Comparison of ENCODE assay signal across 20 cellular contexts in the genomic region with DNA sequence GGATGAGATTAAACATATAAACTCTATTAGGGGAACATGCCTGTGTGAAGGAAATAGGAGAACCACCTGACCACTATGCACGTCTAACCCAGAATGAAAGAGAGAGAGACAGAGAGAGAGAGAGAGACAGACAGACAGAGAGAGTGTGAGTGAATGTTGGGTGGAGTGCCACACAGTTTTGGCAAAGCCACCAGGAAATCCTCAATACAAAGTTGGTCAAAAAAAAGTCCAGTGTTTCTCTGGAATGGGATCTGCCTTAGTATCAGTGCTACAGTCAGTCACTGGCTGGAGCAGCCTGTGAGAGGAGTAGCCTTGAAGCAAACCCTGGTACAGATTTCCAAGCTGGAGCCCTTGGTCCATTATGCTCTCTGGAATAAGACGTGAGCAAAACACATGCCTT.
"Had no signal": no experiment of that assay in that cellular context is flagged by ENCODE, and none has a peak within 500 bp of the region (broad histone marks: within the 10 kb centered on the region; RNA-seq: fewer than 3 reads in every experiment).

No MANE protein-coding gene starts in this region.

- H3K36me3 Mint-ChIP-seq: activated CD4-positive, alpha-beta memory T cell treated with anti-CD3 and anti-CD28 coated beads for 36 hours; activated naive CD8-positive, alpha-beta T cell had no signal

- H3K27ac Mint-ChIP-seq: activated CD4-positive, alpha-beta memory T cell treated with anti-CD3 and anti-CD28 coated beads for 36 hours; activated CD4-positive, alpha-beta T cell treated with anti-CD3 and anti-CD28 coated beads, Interleukin-2, amount 10 ng/mL, durations not matched to agents 7 days and 5 days; activated naive CD4-positive, alpha-beta T cell treated with anti-CD3 and anti-CD28 coated beads for 36 hours; activated naive CD8-positive, alpha-beta T cell; T-helper 17 cell had no signal

- H3K4me3 Mint-ChIP-seq: activated CD4-positive, alpha-beta memory T cell treated with anti-CD3 and anti-CD28 coated beads for 36 hours; activated CD4-positive, alpha-beta T cell treated with anti-CD3 and anti-CD28 coated beads, Interleukin-2, amount 10 ng/mL, durations not matched to agents 7 days and 5 days; activated naive CD4-positive, alpha-beta T cell treated with anti-CD3 and anti-CD28 coated beads for 36 hours; activated naive CD8-positive, alpha-beta T cell; activated T-cell treated with anti-CD3 and anti-CD28 coated beads, Interleukin-2, amount 50 U/mL, for 4 hours; T-helper 17 cell had no signal

- ATAC-seq: activated T-cell treated with anti-CD3 and anti-CD28 coated beads, Interleukin-2, amount 50 U/mL, for 4 hours; T-helper 17 cell had no signal

- H3K9me3 Mint-ChIP-seq: activated CD4-positive, alpha-beta memory T cell treated with anti-CD3 and anti-CD28 coated beads for 36 hours; activated CD4-positive, alpha-beta T cell treated with anti-CD3 and anti-CD28 coated beads, Interleukin-2, amount 10 ng/mL, durations not matched to agents 7 days and 5 days; activated naive CD4-positive, alpha-beta T cell treated with anti-CD3 and anti-CD28 coated beads for 36 hours; activated T-cell treated with anti-CD3 and anti-CD28 coated beads, Interleukin-2, amount 50 U/mL, for 4 hours had no signal

- DNase-seq: activated CD4-positive, alpha-beta memory T cell treated with anti-CD3 and anti-CD28 coated beads for 36 hours; activated CD4-positive, alpha-beta T cell treated with anti-CD3 and anti-CD28 coated beads, Interleukin-2, amount 10 ng/mL, durations not matched to agents 7 days and 5 days; activated CD4-positive, CD25-positive, alpha-beta regulatory T cell; activated CD8-positive, alpha-beta memory T cell treated with anti-CD3 and anti-CD28 coated beads for 24 hours; activated effector memory CD4-positive, alpha-beta T cell treated with anti-CD3 and anti-CD28 coated beads, Interleukin-2, amount 50 U/mL, for 16 hours; activated naive CD4-positive, alpha-beta T cell treated with anti-CD3 and anti-CD28 coated beads for 36 hours; activated T-cell treated with anti-CD3 and anti-CD28 coated beads, Interleukin-2, amount 50 U/mL, for 4 hours; cerebellar nuclear complex; Kasumi-1; NCI-H1092; NCI-H1417; NCI-H1930; NCI-H345; NCI-H510A; NCI-H526 treated with DMSO at 0.1 percent for 48 hours; NCI-H82; SIG-M5; T-helper 17 cell; T-helper 9 cell had no signal

- H3K4me1 Mint-ChIP-seq: activated CD4-positive, alpha-beta T cell treated with anti-CD3 and anti-CD28 coated beads, Interleukin-2, amount 10 ng/mL, durations not matched to agents 7 days and 5 days had no signal
